Comparison of ENCODE assay signal across 1 cellular context in genomic region chr5:154754460-154755360, GRCh38.
TF ChIP-seq lines count a peak whose summit lies in the region.

No MANE protein-coding gene starts in this region.

TF ChIP-seq in GM12878, 131 proteins besides CTCF, POLR2A, EP300 and RAD21 (continued from another document and continues in another):
- TF ChIP-seq, protein P1, sequence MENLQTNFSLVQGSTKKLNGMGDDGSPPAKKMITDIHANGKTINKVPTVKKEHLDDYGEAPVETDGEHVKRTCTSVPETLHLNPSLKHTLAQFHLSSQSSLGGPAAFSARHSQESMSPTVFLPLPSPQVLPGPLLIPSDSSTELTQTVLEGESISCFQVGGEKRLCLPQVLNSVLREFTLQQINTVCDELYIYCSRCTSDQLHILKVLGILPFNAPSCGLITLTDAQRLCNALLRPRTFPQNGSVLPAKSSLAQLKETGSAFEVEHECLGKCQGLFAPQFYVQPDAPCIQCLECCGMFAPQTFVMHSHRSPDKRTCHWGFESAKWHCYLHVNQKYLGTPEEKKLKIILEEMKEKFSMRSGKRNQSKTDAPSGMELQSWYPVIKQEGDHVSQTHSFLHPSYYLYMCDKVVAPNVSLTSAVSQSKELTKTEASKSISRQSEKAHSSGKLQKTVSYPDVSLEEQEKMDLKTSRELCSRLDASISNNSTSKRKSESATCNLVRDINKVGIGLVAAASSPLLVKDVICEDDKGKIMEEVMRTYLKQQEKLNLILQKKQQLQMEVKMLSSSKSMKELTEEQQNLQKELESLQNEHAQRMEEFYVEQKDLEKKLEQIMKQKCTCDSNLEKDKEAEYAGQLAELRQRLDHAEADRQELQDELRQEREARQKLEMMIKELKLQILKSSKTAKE (IDR thresholded peaks at IDR 0.05; ENCODE audit: low read depth, poor library complexity, severe bottlenecking), result no peak
- TF ChIP-seq SMARCA5 (IDR thresholded peaks at IDR 0.05) (0 out of 2 replicates have a peak, but pooled peaks have one; percentile 52), TCF7 (IDR thresholded peaks at IDR 0.05; ENCODE audit: borderline replicate concordance) (no peak), FOS (IDR thresholded peaks at IDR 0.05; ENCODE audit: borderline replicate concordance, extremely low read depth, insufficient read length) (no peak), MEF2B (IDR thresholded peaks at IDR 0.05; ENCODE audit: partially characterized antibody, poor library complexity, severe bottlenecking) (peak; percentile 53), SUPT20H (IDR thresholded peaks at IDR 0.05; ENCODE audit: borderline replicate concordance, control insufficient read depth, low read depth, low read length) (no peak), MXI1 (IDR thresholded peaks at IDR 0.05; ENCODE audit: low read depth, low read length) (peak; percentile 98), SRF (IDR thresholded peaks at IDR 0.05; ENCODE audit: low read depth in 2 of 2, low read length in 2 of 2) (no peak; a peak in 1 of 4 replicates), RBBP5 (conservative IDR thresholded peaks at IDR 0.05) (no peak), IKZF2 (IDR thresholded peaks at IDR 0.05) (peak; percentile 61 to 66; a peak in 3 of 4 replicates), KDM1A (IDR thresholded peaks at IDR 0.05; ENCODE audit: borderline replicate concordance) (no peak), POU2F2 (IDR thresholded peaks at IDR 0.05; ENCODE audit: borderline replicate concordance, low read depth, low read length) (peak; percentile 53; the same call in 1 of the 3 replicates), CREM (IDR thresholded peaks at IDR 0.05; ENCODE audit: low read depth) (peak; percentile 75), PAX8 (IDR thresholded peaks at IDR 0.05) (no peak), HDAC6 (IDR thresholded peaks at IDR 0.05; ENCODE audit: unreplicated experiment) (no peak), CUX1 (IDR thresholded peaks at IDR 0.05; ENCODE audit: insufficient replicate concordance, low read depth, low read length) (no peak), ZSCAN29 (IDR thresholded peaks at IDR 0.05) (no peak), EGR1 (IDR thresholded peaks at IDR 0.05; ENCODE audit: borderline replicate concordance in 1 of 2, low read depth in 2 of 2, low read length in 2 of 2) (peak; percentile 71 to 86), GABPA (IDR thresholded peaks at IDR 0.05; ENCODE audit: low read depth) (no peak), NR2C2 (IDR thresholded peaks at IDR 0.05; ENCODE audit: borderline replicate concordance, control insufficient read depth, insufficient read length, low read depth) (no peak), ZNF24 (IDR thresholded peaks at IDR 0.05) (no peak), SPI1 (IDR thresholded peaks at IDR 0.05; ENCODE audit: borderline replicate concordance, insufficient read depth, low read depth, low read length) (no peak), KLF5 (IDR thresholded peaks at IDR 0.05; ENCODE audit: partially characterized antibody) (peak; percentile 59), ZNF274 (IDR thresholded peaks at IDR 0.05; ENCODE audit: insufficient read depth, insufficient read length) (no peak), JUNB (IDR thresholded peaks at IDR 0.05) (no peak), SMAD5 (IDR thresholded peaks at IDR 0.05; ENCODE audit: low read depth) (no peak; the same call in 1 of the 2 replicates), CBX5 (IDR thresholded peaks at IDR 0.05; ENCODE audit: low read depth) (peak; percentile 82; the same call in 1 of the 2 replicates), NBN (IDR thresholded peaks at IDR 0.05) (peak; percentile 90), CHD4 (IDR thresholded peaks at IDR 0.05) (no peak), BACH1 (IDR thresholded peaks at IDR 0.05; ENCODE audit: borderline replicate concordance) (peak; percentile 47; the same call in 1 of the 2 replicates), YY1 (IDR thresholded peaks at IDR 0.05; ENCODE audit: low read depth, low read length) (peak; percentile 49; the same call in 1 of the 2 replicates), PML (IDR thresholded peaks at IDR 0.05; ENCODE audit: low read length) (peak; percentile 62; the same call in 1 of the 2 replicates), HDAC2 (IDR thresholded peaks at IDR 0.05) (no peak)
- TF ChIP-seq, protein P2, sequence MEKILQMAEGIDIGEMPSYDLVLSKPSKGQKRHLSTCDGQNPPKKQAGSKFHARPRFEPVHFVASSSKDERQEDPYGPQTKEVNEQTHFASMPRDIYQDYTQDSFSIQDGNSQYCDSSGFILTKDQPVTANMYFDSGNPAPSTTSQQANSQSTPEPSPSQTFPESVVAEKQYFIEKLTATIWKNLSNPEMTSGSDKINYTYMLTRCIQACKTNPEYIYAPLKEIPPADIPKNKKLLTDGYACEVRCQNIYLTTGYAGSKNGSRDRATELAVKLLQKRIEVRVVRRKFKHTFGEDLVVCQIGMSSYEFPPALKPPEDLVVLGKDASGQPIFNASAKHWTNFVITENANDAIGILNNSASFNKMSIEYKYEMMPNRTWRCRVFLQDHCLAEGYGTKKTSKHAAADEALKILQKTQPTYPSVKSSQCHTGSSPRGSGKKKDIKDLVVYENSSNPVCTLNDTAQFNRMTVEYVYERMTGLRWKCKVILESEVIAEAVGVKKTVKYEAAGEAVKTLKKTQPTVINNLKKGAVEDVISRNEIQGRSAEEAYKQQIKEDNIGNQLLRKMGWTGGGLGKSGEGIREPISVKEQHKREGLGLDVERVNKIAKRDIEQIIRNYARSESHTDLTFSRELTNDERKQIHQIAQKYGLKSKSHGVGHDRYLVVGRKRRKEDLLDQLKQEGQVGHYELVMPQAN (conservative IDR thresholded peaks at IDR 0.05), result peak; percentile 84; the same call in 1 of the 2 replicates
- TF ChIP-seq, protein P3, sequence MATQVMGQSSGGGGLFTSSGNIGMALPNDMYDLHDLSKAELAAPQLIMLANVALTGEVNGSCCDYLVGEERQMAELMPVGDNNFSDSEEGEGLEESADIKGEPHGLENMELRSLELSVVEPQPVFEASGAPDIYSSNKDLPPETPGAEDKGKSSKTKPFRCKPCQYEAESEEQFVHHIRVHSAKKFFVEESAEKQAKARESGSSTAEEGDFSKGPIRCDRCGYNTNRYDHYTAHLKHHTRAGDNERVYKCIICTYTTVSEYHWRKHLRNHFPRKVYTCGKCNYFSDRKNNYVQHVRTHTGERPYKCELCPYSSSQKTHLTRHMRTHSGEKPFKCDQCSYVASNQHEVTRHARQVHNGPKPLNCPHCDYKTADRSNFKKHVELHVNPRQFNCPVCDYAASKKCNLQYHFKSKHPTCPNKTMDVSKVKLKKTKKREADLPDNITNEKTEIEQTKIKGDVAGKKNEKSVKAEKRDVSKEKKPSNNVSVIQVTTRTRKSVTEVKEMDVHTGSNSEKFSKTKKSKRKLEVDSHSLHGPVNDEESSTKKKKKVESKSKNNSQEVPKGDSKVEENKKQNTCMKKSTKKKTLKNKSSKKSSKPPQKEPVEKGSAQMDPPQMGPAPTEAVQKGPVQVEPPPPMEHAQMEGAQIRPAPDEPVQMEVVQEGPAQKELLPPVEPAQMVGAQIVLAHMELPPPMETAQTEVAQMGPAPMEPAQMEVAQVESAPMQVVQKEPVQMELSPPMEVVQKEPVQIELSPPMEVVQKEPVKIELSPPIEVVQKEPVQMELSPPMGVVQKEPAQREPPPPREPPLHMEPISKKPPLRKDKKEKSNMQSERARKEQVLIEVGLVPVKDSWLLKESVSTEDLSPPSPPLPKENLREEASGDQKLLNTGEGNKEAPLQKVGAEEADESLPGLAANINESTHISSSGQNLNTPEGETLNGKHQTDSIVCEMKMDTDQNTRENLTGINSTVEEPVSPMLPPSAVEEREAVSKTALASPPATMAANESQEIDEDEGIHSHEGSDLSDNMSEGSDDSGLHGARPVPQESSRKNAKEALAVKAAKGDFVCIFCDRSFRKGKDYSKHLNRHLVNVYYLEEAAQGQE (IDR thresholded peaks at IDR 0.05; ENCODE audit: low read depth, low read length), result no peak
- TF ChIP-seq, protein P4, sequence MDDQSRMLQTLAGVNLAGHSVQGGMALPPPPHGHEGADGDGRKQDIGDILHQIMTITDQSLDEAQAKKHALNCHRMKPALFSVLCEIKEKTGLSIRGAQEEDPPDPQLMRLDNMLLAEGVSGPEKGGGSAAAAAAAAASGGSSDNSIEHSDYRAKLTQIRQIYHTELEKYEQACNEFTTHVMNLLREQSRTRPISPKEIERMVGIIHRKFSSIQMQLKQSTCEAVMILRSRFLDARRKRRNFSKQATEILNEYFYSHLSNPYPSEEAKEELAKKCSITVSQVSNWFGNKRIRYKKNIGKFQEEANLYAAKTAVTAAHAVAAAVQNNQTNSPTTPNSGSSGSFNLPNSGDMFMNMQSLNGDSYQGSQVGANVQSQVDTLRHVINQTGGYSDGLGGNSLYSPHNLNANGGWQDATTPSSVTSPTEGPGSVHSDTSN (IDR thresholded peaks at IDR 0.05; ENCODE audit: insufficient replicate concordance, low read depth, low read length), result peak; percentile 18
- TF ChIP-seq, protein P5, sequence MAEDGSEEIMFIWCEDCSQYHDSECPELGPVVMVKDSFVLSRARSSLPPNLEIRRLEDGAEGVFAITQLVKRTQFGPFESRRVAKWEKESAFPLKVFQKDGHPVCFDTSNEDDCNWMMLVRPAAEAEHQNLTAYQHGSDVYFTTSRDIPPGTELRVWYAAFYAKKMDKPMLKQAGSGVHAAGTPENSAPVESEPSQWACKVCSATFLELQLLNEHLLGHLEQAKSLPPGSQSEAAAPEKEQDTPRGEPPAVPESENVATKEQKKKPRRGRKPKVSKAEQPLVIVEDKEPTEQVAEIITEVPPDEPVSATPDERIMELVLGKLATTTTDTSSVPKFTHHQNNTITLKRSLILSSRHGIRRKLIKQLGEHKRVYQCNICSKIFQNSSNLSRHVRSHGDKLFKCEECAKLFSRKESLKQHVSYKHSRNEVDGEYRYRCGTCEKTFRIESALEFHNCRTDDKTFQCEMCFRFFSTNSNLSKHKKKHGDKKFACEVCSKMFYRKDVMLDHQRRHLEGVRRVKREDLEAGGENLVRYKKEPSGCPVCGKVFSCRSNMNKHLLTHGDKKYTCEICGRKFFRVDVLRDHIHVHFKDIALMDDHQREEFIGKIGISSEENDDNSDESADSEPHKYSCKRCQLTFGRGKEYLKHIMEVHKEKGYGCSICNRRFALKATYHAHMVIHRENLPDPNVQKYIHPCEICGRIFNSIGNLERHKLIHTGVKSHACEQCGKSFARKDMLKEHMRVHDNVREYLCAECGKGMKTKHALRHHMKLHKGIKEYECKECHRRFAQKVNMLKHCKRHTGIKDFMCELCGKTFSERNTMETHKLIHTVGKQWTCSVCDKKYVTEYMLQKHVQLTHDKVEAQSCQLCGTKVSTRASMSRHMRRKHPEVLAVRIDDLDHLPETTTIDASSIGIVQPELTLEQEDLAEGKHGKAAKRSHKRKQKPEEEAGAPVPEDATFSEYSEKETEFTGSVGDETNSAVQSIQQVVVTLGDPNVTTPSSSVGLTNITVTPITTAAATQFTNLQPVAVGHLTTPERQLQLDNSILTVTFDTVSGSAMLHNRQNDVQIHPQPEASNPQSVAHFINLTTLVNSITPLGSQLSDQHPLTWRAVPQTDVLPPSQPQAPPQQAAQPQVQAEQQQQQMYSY (CRISPR knock-in tag; IDR thresholded peaks at IDR 0.05), result no peak
- TF ChIP-seq, protein P6, sequence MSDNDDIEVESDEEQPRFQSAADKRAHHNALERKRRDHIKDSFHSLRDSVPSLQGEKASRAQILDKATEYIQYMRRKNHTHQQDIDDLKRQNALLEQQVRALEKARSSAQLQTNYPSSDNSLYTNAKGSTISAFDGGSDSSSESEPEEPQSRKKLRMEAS (IDR thresholded peaks at IDR 0.05; ENCODE audit: low read depth, low read length), result peak; percentile 99
- TF ChIP-seq, protein P7, sequence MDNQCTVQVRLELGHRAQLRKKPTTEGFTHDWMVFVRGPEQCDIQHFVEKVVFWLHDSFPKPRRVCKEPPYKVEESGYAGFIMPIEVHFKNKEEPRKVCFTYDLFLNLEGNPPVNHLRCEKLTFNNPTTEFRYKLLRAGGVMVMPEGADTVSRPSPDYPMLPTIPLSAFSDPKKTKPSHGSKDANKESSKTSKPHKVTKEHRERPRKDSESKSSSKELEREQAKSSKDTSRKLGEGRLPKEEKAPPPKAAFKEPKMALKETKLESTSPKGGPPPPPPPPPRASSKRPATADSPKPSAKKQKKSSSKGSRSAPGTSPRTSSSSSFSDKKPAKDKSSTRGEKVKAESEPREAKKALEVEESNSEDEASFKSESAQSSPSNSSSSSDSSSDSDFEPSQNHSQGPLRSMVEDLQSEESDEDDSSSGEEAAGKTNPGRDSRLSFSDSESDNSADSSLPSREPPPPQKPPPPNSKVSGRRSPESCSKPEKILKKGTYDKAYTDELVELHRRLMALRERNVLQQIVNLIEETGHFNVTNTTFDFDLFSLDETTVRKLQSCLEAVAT (IDR thresholded peaks at IDR 0.05), result peak; percentile 47; the same call in 1 of the 2 replicates
